Comparison of ENCODE assay signal across 8 cellular contexts in the genomic region with DNA sequence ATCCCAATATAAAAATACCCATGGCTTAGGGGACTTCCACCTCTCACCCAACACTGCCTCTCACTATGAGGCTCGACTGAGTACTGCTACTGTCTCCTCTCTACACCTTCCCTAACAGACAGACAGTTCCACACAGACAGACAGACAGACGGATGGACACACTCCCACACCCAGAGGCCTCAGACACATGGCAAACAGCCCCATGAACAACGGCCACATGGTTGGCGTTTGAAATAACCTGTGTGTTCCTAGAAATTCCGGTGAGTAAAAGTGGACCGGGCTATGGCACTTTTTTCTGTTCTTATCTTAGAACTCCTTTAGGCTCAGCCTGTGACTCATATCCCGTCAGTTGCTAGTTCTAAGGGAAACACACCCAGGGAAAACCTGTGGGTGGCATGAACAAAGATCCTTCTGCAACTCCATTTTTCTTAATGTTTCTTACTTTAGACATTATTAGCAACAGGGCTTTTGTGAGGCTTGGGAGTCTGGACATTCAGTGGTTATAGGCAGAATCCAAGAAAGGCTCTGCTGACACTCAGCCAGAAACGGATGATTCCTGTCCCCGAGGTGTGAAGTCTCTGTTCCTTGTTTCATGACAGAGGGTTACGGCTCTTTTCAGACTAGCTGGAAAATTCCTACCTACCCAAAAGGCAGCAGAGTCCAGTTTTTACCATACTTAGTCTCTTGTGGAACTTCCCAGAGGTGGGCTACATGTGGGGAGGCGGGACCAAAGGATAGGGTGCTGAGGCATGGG.
DNase-seq lines count a peak whose midpoint lies in the region; ATAC-seq and TF ChIP-seq lines count a peak whose summit lies in the region.

No MANE protein-coding gene starts in this region.

- no peak overlapping the region for H3K4me3 Mint-ChIP-seq in activated CD4-positive, alpha-beta memory T cell treated with anti-CD3 and anti-CD28 coated beads for 36 hours
- H3K4me3 Mint-ChIP-seq in activated CD4-positive, alpha-beta memory T cell treated with anti-CD3 and anti-CD28 coated beads, Interleukin-2, amount 10 ng/mL, durations not matched to agents 7 days and 5 days = no peak overlapping the region
- no peak overlapping the region for H3K4me3 Mint-ChIP-seq in activated T-helper 2 cell treated with anti-CD3 and anti-CD28 coated beads, Interferon-gamma antibody, Interleukin-2, Interleukin-4, amounts not matched to agents 10 μg/mL and 5 μg/mL and 100 μg/mL, durations not matched to agents 14 hours and 24 hours and 36 hours (ENCODE audit: low read depth)

- peak; percentile 40 for DNase-seq in activated CD4-positive, alpha-beta memory T cell treated with anti-CD3 and anti-CD28 coated beads for 36 hours
- DNase-seq in activated CD4-positive, alpha-beta memory T cell treated with anti-CD3 and anti-CD28 coated beads, Interleukin-2, amount 10 ng/mL, durations not matched to agents 7 days and 5 days = no peak
- no peak for DNase-seq in activated T-helper 2 cell treated with anti-CD3 and anti-CD28 coated beads, Interferon-gamma antibody, Interleukin-2, Interleukin-4, amounts not matched to agents 10 μg/mL and 5 μg/mL and 100 μg/mL, durations not matched to agents 14 hours and 24 hours and 36 hours (ENCODE audit: low spot score)
- DNase-seq in cardiac muscle cell (ENCODE audit: low read depth in 1 of 2, low spot score in 1 of 2) (peak; percentile 34 to 73), stromal cell of bone marrow (ENCODE audit: low read depth) (peak; percentile 54)

- H3K27ac Mint-ChIP-seq in activated CD4-positive, alpha-beta memory T cell treated with anti-CD3 and anti-CD28 coated beads for 36 hours = peak overlapping the region; percentile 35
- H3K27ac Mint-ChIP-seq in activated CD4-positive, alpha-beta memory T cell treated with anti-CD3 and anti-CD28 coated beads, Interleukin-2, amount 10 ng/mL, durations not matched to agents 7 days and 5 days = no peak overlapping the region
- peak overlapping the region; percentile 36 for H3K27ac Mint-ChIP-seq in activated T-helper 2 cell treated with anti-CD3 and anti-CD28 coated beads, Interferon-gamma antibody, Interleukin-2, Interleukin-4, amounts not matched to agents 10 μg/mL and 5 μg/mL and 100 μg/mL, durations not matched to agents 14 hours and 24 hours and 36 hours

- no peak for TF ChIP-seq CTCF in cardiac muscle cell (IDR thresholded peaks at IDR 0.05; ENCODE audit: low read depth, low read length)

- peaks cover 55% of the 10 kb centered on the region for H3K4me1 Mint-ChIP-seq in activated CD4-positive, alpha-beta memory T cell treated with anti-CD3 and anti-CD28 coated beads for 36 hours (ENCODE audit: low read depth)
- peaks cover 33% of the 10 kb centered on the region for H3K4me1 Mint-ChIP-seq in activated CD4-positive, alpha-beta memory T cell treated with anti-CD3 and anti-CD28 coated beads, Interleukin-2, amount 10 ng/mL, durations not matched to agents 7 days and 5 days
- H3K4me1 Mint-ChIP-seq in activated T-helper 2 cell treated with anti-CD3 and anti-CD28 coated beads, Interferon-gamma antibody, Interleukin-2, Interleukin-4, amounts not matched to agents 10 μg/mL and 5 μg/mL and 100 μg/mL, durations not matched to agents 14 hours and 24 hours and 36 hours (ENCODE audit: low read depth) = peaks cover 55% of the 10 kb centered on the region

- no peaks in the 10 kb centered on the region for H3K36me3 ChIP-seq in cardiac muscle cell

- peak overlapping the region; percentile 3 for H3K27ac ChIP-seq in cardiac muscle cell

- H3K27me3 Mint-ChIP-seq in activated CD4-positive, alpha-beta memory T cell treated with anti-CD3 and anti-CD28 coated beads for 36 hours = no peaks in the 10 kb centered on the region
- peaks cover 4% of the 10 kb centered on the region for H3K27me3 Mint-ChIP-seq in activated CD4-positive, alpha-beta memory T cell treated with anti-CD3 and anti-CD28 coated beads, Interleukin-2, amount 10 ng/mL, durations not matched to agents 7 days and 5 days
- H3K27me3 Mint-ChIP-seq in activated T-helper 2 cell treated with anti-CD3 and anti-CD28 coated beads, Interferon-gamma antibody, Interleukin-2, Interleukin-4, amounts not matched to agents 10 μg/mL and 5 μg/mL and 100 μg/mL, durations not matched to agents 14 hours and 24 hours and 36 hours (ENCODE audit: low read depth) = peaks cover 1% of the 10 kb centered on the region

- ATAC-seq in HG02642 (IDR thresholded peaks at IDR 0.05; ENCODE audit: poor library complexity, unreplicated experiment) (no peak), HG03354 (IDR thresholded peaks at IDR 0.05; ENCODE audit: poor library complexity, severe bottlenecking, unreplicated experiment) (no peak), HG03135 (IDR thresholded peaks at IDR 0.05; ENCODE audit: unreplicated experiment) (no peak)

- no peak overlapping the region for H3K4me3 ChIP-seq in cardiac muscle cell

- POLR2A ChIA-PET in activated CD4-positive, alpha-beta memory T cell treated with anti-CD3 and anti-CD28 coated beads for 36 hours (lab: Charles Lee) = no interaction called here
- POLR2A ChIA-PET in activated CD4-positive, alpha-beta memory T cell treated with anti-CD3 and anti-CD28 coated beads, Interleukin-2, amount 10 ng/mL, durations not matched to agents 7 days and 5 days (lab: Charles Lee) = no interaction called here

- no peaks in the 10 kb centered on the region for H3K36me3 Mint-ChIP-seq in activated CD4-positive, alpha-beta memory T cell treated with anti-CD3 and anti-CD28 coated beads for 36 hours
- no peaks in the 10 kb centered on the region for H3K36me3 Mint-ChIP-seq in activated CD4-positive, alpha-beta memory T cell treated with anti-CD3 and anti-CD28 coated beads, Interleukin-2, amount 10 ng/mL, durations not matched to agents 7 days and 5 days (ENCODE audit: low read depth)
- peaks cover 4% of the 10 kb centered on the region for H3K36me3 Mint-ChIP-seq in activated T-helper 2 cell treated with anti-CD3 and anti-CD28 coated beads, Interferon-gamma antibody, Interleukin-2, Interleukin-4, amounts not matched to agents 10 μg/mL and 5 μg/mL and 100 μg/mL, durations not matched to agents 14 hours and 24 hours and 36 hours (ENCODE audit: low read depth)

- no peaks in the 10 kb centered on the region for H3K27me3 ChIP-seq in cardiac muscle cell

- H3K9me3 Mint-ChIP-seq in activated CD4-positive, alpha-beta memory T cell treated with anti-CD3 and anti-CD28 coated beads for 36 hours = peaks cover 6% of the 10 kb centered on the region
- H3K9me3 Mint-ChIP-seq in activated CD4-positive, alpha-beta memory T cell treated with anti-CD3 and anti-CD28 coated beads, Interleukin-2, amount 10 ng/mL, durations not matched to agents 7 days and 5 days = peaks cover 2% of the 10 kb centered on the region
- peaks cover 23% of the 10 kb centered on the region for H3K9me3 Mint-ChIP-seq in activated T-helper 2 cell treated with anti-CD3 and anti-CD28 coated beads, Interferon-gamma antibody, Interleukin-2, Interleukin-4, amounts not matched to agents 10 μg/mL and 5 μg/mL and 100 μg/mL, durations not matched to agents 14 hours and 24 hours and 36 hours

- intact Hi-C loops in activated CD4-positive, alpha-beta memory T cell treated with anti-CD3 and anti-CD28 coated beads for 36 hours (cut with micrococcal nuclease) = loop anchor here (5.0 kb wide), 1 partner anchor 91 kb away; a partner anchor contains a TSS
- intact Hi-C loops in activated T-helper 2 cell treated with anti-CD3 and anti-CD28 coated beads, Interferon-gamma antibody, Interleukin-2, Interleukin-4, amounts not matched to agents 10 μg/mL and 5 μg/mL and 100 μg/mL, durations not matched to agents 14 hours and 24 hours and 36 hours (cut with micrococcal nuclease) = loop anchor here (5.0 kb wide), 1 partner anchor 91 kb away; a partner anchor contains a TSS

- CTCF ChIA-PET in activated CD4-positive, alpha-beta memory T cell treated with anti-CD3 and anti-CD28 coated beads for 36 hours (lab: Charles Lee) = interaction anchor here (0.8 to 1.0 kb wide), 2 partner anchors 48 to 100 kb away, joined by 3 to 6 read pairs; no protein-coding TSS in a partner anchor
- CTCF ChIA-PET in activated CD4-positive, alpha-beta memory T cell treated with anti-CD3 and anti-CD28 coated beads, Interleukin-2, amount 10 ng/mL, durations not matched to agents 7 days and 5 days (lab: Charles Lee) = interaction anchor here (1.1 kb wide), 1 partner anchor 100 kb away, joined by 3 read pairs; no protein-coding TSS in a partner anchor

- H3K4me1 ChIP-seq in cardiac muscle cell (ENCODE audit: low read depth) = no peaks in the 10 kb centered on the region

- H3K9me3 ChIP-seq in cardiac muscle cell (ENCODE audit: low read depth) = peaks cover 3% of the 10 kb centered on the region

Comparison
In these comparisons a context has a peak if more than half of its experiments do, and no peak if none do; other contexts are left out.
1. DNase-seq: peak in activated CD4-positive, alpha-beta memory T cell treated with anti-CD3 and anti-CD28 coated beads for 36 hours (single experiment), cardiac muscle cell (2 of 2) and stromal cell of bone marrow (single experiment); none in activated CD4-positive, alpha-beta memory T cell treated with anti-CD3 and anti-CD28 coated beads, Interleukin-2, amount 10 ng/mL, durations not matched to agents 7 days and 5 days (single experiment) and activated T-helper 2 cell treated with anti-CD3 and anti-CD28 coated beads, Interferon-gamma antibody, Interleukin-2, Interleukin-4, amounts not matched to agents 10 μg/mL and 5 μg/mL and 100 μg/mL, durations not matched to agents 14 hours and 24 hours and 36 hours (single experiment).